Comparison of ENCODE assay signal across 18 cellular contexts in genomic region chr3:23548706-23549105, GRCh38.
"Had no signal": no experiment of that assay in that cellular context is flagged by ENCODE, and none has a peak within 500 bp of the region (broad histone marks: within the 10 kb centered on the region; RNA-seq: fewer than 3 reads in every experiment).

No MANE protein-coding gene starts in this region.

- H3K27ac ChIP-seq: left ventricle myocardium inferior had no signal

- DNase-seq: activated B cell treated with CpG ODN at 0.5 μM for 24 hours; activated CD4-positive, alpha-beta memory T cell treated with anti-CD3 and anti-CD28 coated beads for 36 hours; activated CD4-positive, alpha-beta T cell treated with anti-CD3 and anti-CD28 coated beads for 4 hours; activated gamma-delta T cell treated with Interleukin-2 at 50 U/mL for 16 hours; activated T-cell treated with anti-CD3 and anti-CD28 coated beads for 4 hours; amniotic stem cell; caudate nucleus; esophagus squamous epithelium; foreskin fibroblast; glutamatergic neuron; hypothalamus; left ventricle myocardium inferior; stimulated activated CD4-positive, alpha-beta T cell treated with anti-CD3 and anti-CD28 coated beads, Interleukin-2, amount 100 ng/mL, for 24 hours; stimulated activated naive CD8-positive, alpha-beta T cell treated with anti-CD3 and anti-CD28 coated beads, Interleukin-15, Interleukin-2, amounts not matched to agents 100 U/mL and 50 U/mL, for 24 hours; T-helper 1 cell; T-helper 9 cell had no signal

- H3K27me3 ChIP-seq: esophagus squamous epithelium had no signal

- FAIRE-seq: colon, endometrium had no signal

- H3K36me3 ChIP-seq: esophagus squamous epithelium, left ventricle myocardium inferior had no signal

- H3K9me3 ChIP-seq: esophagus squamous epithelium, left ventricle myocardium inferior had no signal

- ATAC-seq: stimulated activated naive CD8-positive, alpha-beta T cell treated with anti-CD3 and anti-CD28 coated beads, Interleukin-15, Interleukin-2, amounts not matched to agents 100 U/mL and 50 U/mL, for 24 hours had no signal

- H3K4me1 ChIP-seq: left ventricle myocardium inferior had no signal

- H3K4me3 ChIP-seq: esophagus squamous epithelium, left ventricle myocardium inferior had no signal
